In the genomic region with DNA sequence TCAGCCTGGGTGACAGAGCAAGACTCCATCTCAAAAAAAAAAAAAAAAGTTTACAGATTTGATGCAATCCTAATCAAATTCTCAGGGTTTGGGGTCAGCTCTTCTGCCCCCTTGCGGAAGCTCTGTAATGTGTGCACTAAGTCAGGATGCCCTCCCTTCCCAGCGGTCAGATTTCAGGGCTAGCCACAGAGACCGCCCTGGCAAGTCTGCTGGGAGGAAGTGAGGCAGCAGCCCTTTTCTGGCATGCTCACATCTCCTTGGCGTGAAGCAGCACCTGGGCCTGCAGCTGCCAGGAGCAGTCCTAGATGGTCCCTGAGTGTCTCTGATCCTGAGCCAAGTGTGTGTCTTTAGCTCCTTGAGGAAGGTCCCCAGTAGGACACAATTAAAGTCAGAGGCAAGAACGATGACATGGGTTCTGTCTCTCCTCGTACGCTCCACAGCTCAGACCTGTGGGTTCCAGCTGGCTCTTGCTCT, we compare ENCODE assay signal across 8 cellular contexts. TPM values are rescaled to one million over a fixed set of nuclear protein-coding genes. Genes with fewer than 3 reads are reported as not detected.
DNase-seq lines count a peak whose midpoint lies in the region; ATAC-seq and TF ChIP-seq lines count a peak whose summit lies in the region.

No MANE protein-coding gene starts in this region.

- H3K4me1 Mint-ChIP-seq in endothelial cell (ENCODE audit: unreplicated experiment) = no peaks in the 10 kb centered on the region

- peaks cover 2% of the 10 kb centered on the region for H3K36me3 Mint-ChIP-seq in endothelial cell (ENCODE audit: low read depth, unreplicated experiment)

- H3K9me3 Mint-ChIP-seq in endothelial cell (ENCODE audit: unreplicated experiment) = no peaks in the 10 kb centered on the region

- peak; percentile 73 for TF ChIP-seq CTCF in endothelial cell (IDR thresholded peaks at IDR 0.05; ENCODE audit: unreplicated experiment)

- H3K27me3 Mint-ChIP-seq in endothelial cell (ENCODE audit: unreplicated experiment) = no peaks in the 10 kb centered on the region

- peak; percentile 79 for ATAC-seq in HG02981 (IDR thresholded peaks at IDR 0.05; ENCODE audit: unreplicated experiment)

- no peak overlapping the region for H3K27ac Mint-ChIP-seq in endothelial cell (ENCODE audit: unreplicated experiment)

- DNase-seq in GM04503 (ENCODE audit: low read depth) (peak; percentile 49), NOMO-1 treated with DMSO at 0.1 percent for 48 hours (lab: John Stamatoyannopoulos, UW; ENCODE audit: unreplicated experiment) (peak; percentile 92), endothelial cell (ENCODE audit: low spot score) (peak; percentile 76), midbrain (lab: John Stamatoyannopoulos, UW) (peak; percentile 36), NCI-H345 (lab: John Stamatoyannopoulos, UW) (no peak)
- DNase-seq in activated CD8-positive, alpha-beta memory T cell treated with anti-CD3 and anti-CD28 coated beads for 4 hours (ENCODE audit: low read depth in 2 of 2) = peak; percentile 47 to 51
- DNase-seq in stimulated activated CD8-positive, alpha-beta memory T cell treated with anti-CD3 and anti-CD28 coated beads, Interleukin-4, amount 100 ng/mL, for 48 hours = peak; percentile 82

- no peak overlapping the region for H3K4me3 Mint-ChIP-seq in endothelial cell (ENCODE audit: unreplicated experiment)

RNA-seq across cellular contexts. Expression of a gene that starts 10.9 kb away (rescaled TPM):
- 10.9 TPM for total RNA-seq in endothelial cell (ENCODE audit: unreplicated experiment)

RNA-seq across cellular contexts. Expression of a gene that starts 17.7 kb away (rescaled TPM):
- total RNA-seq in endothelial cell (ENCODE audit: unreplicated experiment) = 6.5 TPM

RNA-seq across cellular contexts. Expression of a gene that starts 21.1 kb away (rescaled TPM):
- 1.0 TPM for total RNA-seq in endothelial cell (ENCODE audit: unreplicated experiment)

RNA-seq across cellular contexts. Expression of a gene that starts 37.5 kb away (rescaled TPM):
- 21.1 TPM for total RNA-seq in endothelial cell (ENCODE audit: unreplicated experiment)

RNA-seq across cellular contexts. Expression of a gene that starts 45.8 kb away (rescaled TPM):
- total RNA-seq in endothelial cell (ENCODE audit: unreplicated experiment) = not detected
